Comparison of ENCODE assay signal across 26 cellular contexts in the genomic region with DNA sequence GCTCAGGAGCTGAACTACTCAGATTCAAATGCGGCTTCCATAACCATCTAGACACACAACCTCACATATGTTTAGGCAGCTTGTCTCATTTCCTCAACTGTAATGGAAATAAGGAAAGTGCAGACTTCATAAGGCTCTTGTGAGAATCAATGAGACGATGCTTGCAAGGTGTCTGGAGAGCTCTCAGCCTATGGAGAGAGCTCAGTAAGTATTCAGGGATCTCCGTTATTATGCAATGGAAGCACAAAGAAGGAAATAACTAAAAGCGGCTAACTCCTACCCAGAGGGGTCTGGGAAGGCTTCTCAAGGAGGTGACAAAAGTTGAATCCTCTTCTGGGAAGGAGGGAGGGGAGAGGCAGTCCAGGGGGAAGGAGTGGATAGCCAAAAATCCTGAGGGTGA. TPM values are rescaled to one million over a fixed set of nuclear protein-coding genes. Genes with fewer than 3 reads are reported as not detected.
"Had no signal": no experiment of that assay in that cellular context is flagged by ENCODE, and none has a peak within 500 bp of the region (broad histone marks: within the 10 kb centered on the region; RNA-seq: fewer than 3 reads in every experiment).

No MANE protein-coding gene starts in this region.

- H3K9me3 ChIP-seq: ovary, prostate gland, suprapubic skin had no signal

- H3K27ac Mint-ChIP-seq: activated B cell treated with CpG ODN at 0.5 μM for 24 hours; activated CD8-positive, alpha-beta memory T cell treated with anti-CD3 and anti-CD28 coated beads, Interleukin-2, amount 10 ng/mL, durations not matched to agents 7 days and 5 days; activated naive CD4-positive, alpha-beta T cell treated with anti-CD3 and anti-CD28 coated beads, Interleukin-2, amount 50 U/mL, for 72 hours; dendritic cell treated with granulocyte-macrophage colony-stimulating factor and Interleukin-4, amounts not matched to agents 40 ng/mL and 50 ng/mL, for 4 days; nephron had no signal

- ATAC-seq: activated CD8-positive, alpha-beta memory T cell treated with anti-CD3 and anti-CD28 coated beads, Interleukin-2, amount 10 ng/mL, durations not matched to agents 7 days and 5 days; activated CD8-positive, alpha-beta T cell treated with anti-CD3 and anti-CD28 coated beads, Interleukin-2, amount 10 ng/mL, durations not matched to agents 7 days and 5 days; activated naive CD4-positive, alpha-beta T cell treated with anti-CD3 and anti-CD28 coated beads, Interleukin-2, amount 50 U/mL, for 72 hours; left lobe of liver had no signal

- H3K4me3 ChIP-seq: breast epithelium, lung, ovary, prostate gland, sigmoid colon, suprapubic skin, tibial artery had no signal

- H3K36me3 ChIP-seq: breast epithelium, ovary, prostate gland, sigmoid colon, suprapubic skin, tibial artery had no signal

- H3K4me1 ChIP-seq: breast epithelium, prostate gland, sigmoid colon, suprapubic skin, tibial artery had no signal

- H3K27me3 ChIP-seq: breast epithelium, ovary, sigmoid colon, suprapubic skin, tibial artery had no signal

- H3K4me1 Mint-ChIP-seq: activated B cell treated with CpG ODN at 0.5 μM for 24 hours had no signal

- H3K9me3 Mint-ChIP-seq: central memory CD8-positive, alpha-beta T cell had no signal

- H3K4me3 Mint-ChIP-seq: activated B cell treated with CpG ODN at 0.5 μM for 24 hours; activated CD8-positive, alpha-beta memory T cell treated with anti-CD3 and anti-CD28 coated beads, Interleukin-2, amount 10 ng/mL, durations not matched to agents 7 days and 5 days; activated CD8-positive, alpha-beta T cell treated with anti-CD3 and anti-CD28 coated beads, Interleukin-2, amount 10 ng/mL, durations not matched to agents 7 days and 5 days; central memory CD8-positive, alpha-beta T cell; dendritic cell treated with granulocyte-macrophage colony-stimulating factor and Interleukin-4, amounts not matched to agents 40 ng/mL and 50 ng/mL, for 4 days; nephron had no signal

- H3K27ac ChIP-seq: breast epithelium, ovary, prostate gland, sigmoid colon, suprapubic skin, tibial artery had no signal

- DNase-seq: activated B cell treated with CpG ODN at 0.5 μM for 24 hours; activated CD4-positive, alpha-beta T cell treated with anti-CD3 and anti-CD28 coated beads, Interleukin-2, amount 50 U/mL, for 1 hour; activated CD8-positive, alpha-beta memory T cell treated with anti-CD3 and anti-CD28 coated beads, Interleukin-2, amount 10 ng/mL, durations not matched to agents 7 days and 5 days; activated CD8-positive, alpha-beta T cell treated with anti-CD3 and anti-CD28 coated beads, Interleukin-2, amount 10 ng/mL, durations not matched to agents 7 days and 5 days; activated naive CD4-positive, alpha-beta T cell; activated T-cell treated with anti-CD3 and anti-CD28 coated beads, Interleukin-2, amount 50 U/mL, for 48 hours; kidney glomerular epithelial cell; ovary; retina; sigmoid colon; small intestine; stimulated activated CD4-positive, alpha-beta T cell treated with anti-CD3 and anti-CD28 coated beads, Interleukin-1b, Interleukin-23, amount 100 ng/mL, for 48 hours; stimulated activated naive CD4-positive, alpha-beta T cell; T-helper 2 cell; tibial artery had no signal

- H3K27me3 Mint-ChIP-seq: activated B cell treated with CpG ODN at 0.5 μM for 24 hours; central memory CD8-positive, alpha-beta T cell had no signal

RNA-seq across cellular contexts. Expression of a gene that starts 50.1 kb away (rescaled TPM):
- total RNA-seq: activated B cell treated with CpG ODN at 0.5 μM for 24 hours, frontal cortex, mesenteric fat pad had no signal
